8 cellular contexts compared by ENCODE assay signal in the genomic region with DNA sequence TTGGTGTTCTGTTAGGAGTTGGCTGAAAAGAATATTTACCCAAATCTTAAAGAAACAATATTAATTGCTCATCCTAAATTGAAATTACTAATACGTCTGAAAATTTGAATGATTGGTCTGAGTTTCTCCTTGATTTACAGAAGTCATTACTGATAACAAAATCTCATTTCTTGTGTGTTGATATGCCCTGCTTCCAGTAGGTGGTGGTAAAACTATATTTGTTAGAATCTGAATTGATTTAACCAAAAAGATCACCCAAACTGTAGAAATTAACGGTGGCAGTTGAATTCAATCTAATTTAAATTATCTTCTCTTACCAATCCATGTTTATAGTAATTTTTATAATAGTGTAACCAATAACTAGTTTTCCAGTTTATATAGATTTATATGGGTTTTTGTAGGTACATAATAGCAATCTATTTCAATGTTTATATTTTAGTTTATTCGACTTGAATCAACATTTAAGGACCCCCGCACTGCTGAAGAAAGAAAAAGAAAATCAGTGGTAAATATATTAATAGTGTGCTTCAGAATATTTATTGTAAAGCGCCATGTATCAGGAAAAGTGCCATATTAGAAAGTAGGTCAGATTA. TPM values are rescaled to one million over a fixed set of nuclear protein-coding genes. Genes with fewer than 3 reads are reported as not detected.
DNase-seq lines count a peak whose midpoint lies in the region; ATAC-seq and TF ChIP-seq lines count a peak whose summit lies in the region.

No MANE protein-coding gene starts in this region.

- peak; percentile 58 for DNase-seq in COLO829 (ENCODE audit: low spot score)
- DNase-seq in IMR-90 = peak; percentile 27
- peak; percentile 35 for DNase-seq in amniotic epithelial cell (ENCODE audit: low read depth)
- DNase-seq in left kidney (ENCODE audit: low read depth, low spot score) = peak; percentile 33
- DNase-seq in retina = no peak

- no peaks in the 10 kb centered on the region for H3K9me1 ChIP-seq in IMR-90 (ENCODE audit: insufficient read depth, low read length)

- POLR2A ChIA-PET in IMR-90 (lab: Charles Lee; ENCODE audit: unreplicated experiment) = no interaction called here

- TF ChIP-seq POLR2A in IMR-90 (IDR thresholded peaks at IDR 0.05; ENCODE audit: low read depth, low read length) = no peak

- no peaks in the 10 kb centered on the region for H3K4me1 ChIP-seq in IMR-90 (ENCODE audit: control insufficient read depth, insufficient read depth, low read length)

- no peak overlapping the region for H4K91ac ChIP-seq in IMR-90 (ENCODE audit: insufficient read depth, low read depth, low read length)

- H4K8ac ChIP-seq in IMR-90 (ENCODE audit: low read depth in 2 of 2, low read length in 2 of 2) = no peak overlapping the region

- no peaks in the 10 kb centered on the region for H3K79me1 ChIP-seq in IMR-90 (ENCODE audit: low read depth in 1 of 2, low read length in 2 of 2)

- dilution Hi-C loops in IMR-90 (cut with HindIII; ENCODE audit: low sequenced_read_pairs, unreplicated experiment) = no loop called here

- BruUV-seq in IMR-90 (replicated peaks; lab: Mats Ljungman, UMichigan) = no TSS peak

- H3K4me3 ChIP-seq in IMR-90 (ENCODE audit: insufficient read depth, low read depth, low read length) = no peak overlapping the region

- no peak overlapping the region for H3K9ac ChIP-seq in IMR-90 (ENCODE audit: low read depth, low read length)

- no peak overlapping the region for H3K56ac ChIP-seq in IMR-90 (ENCODE audit: extremely low read depth, insufficient read depth, low read length)

- 100% methylated on average over 1 of the region's 5 CpGs; no CpG with 5 or more reads in 1 of the 2 experiments for WGBS in IMR-90 (ENCODE audit: extremely low coverage in 2 of 2, insufficient read length in 1 of 2), 2 experiments

- H2BK20ac ChIP-seq in IMR-90 (ENCODE audit: low read depth, low read length) = no peak overlapping the region

- no peaks in the 10 kb centered on the region for H3K27me3 ChIP-seq in IMR-90 (ENCODE audit: control insufficient read depth, insufficient read depth, low read length)

- H3K27ac ChIP-seq in IMR-90 (ENCODE audit: insufficient read depth, low read length) = no peak overlapping the region

- no peak overlapping the region for H3K23ac ChIP-seq in IMR-90 (ENCODE audit: low read depth, low read length)

- no peaks in the 10 kb centered on the region for H4K20me1 ChIP-seq in IMR-90 (ENCODE audit: insufficient read depth, low read length)

- H3K4ac ChIP-seq in IMR-90 (ENCODE audit: low read depth, low read length) = no peak overlapping the region

- no peak overlapping the region for H3K18ac ChIP-seq in IMR-90 (ENCODE audit: low read depth, low read length)

- peak; percentile 54 for TF ChIP-seq CTCF in IMR-90 (conservative IDR thresholded peaks at IDR 0.05; ENCODE audit: low read depth, low read length)

- H3K14ac ChIP-seq in IMR-90 (replicated peaks; ENCODE audit: low read depth, low read length) = no peak overlapping the region

- H2BK5ac ChIP-seq in IMR-90 (ENCODE audit: low read depth, low read length, poor library complexity, severe bottlenecking) = no peak overlapping the region

- no peak overlapping the region for H2AK5ac ChIP-seq in IMR-90 (ENCODE audit: low read depth, low read length)

- intact Hi-C loops in IMR-90 (cut with micrococcal nuclease) = loop anchor here (1.0 kb wide), 2 partner anchors 87 to 205 kb away; partner anchors contain the start of gene REL

- peak; percentile 63 for TF ChIP-seq RAD21 in IMR-90 (IDR thresholded peaks at IDR 0.05; ENCODE audit: low read length)

- no peak; the same call in 1 of the 2 replicates for ATAC-seq in IMR-90 (ENCODE audit: low read depth)
- ATAC-seq in GM21447 (IDR thresholded peaks at IDR 0.05; ENCODE audit: unreplicated experiment) = no peak
- no peak for ATAC-seq in GM19463 (IDR thresholded peaks at IDR 0.05; ENCODE audit: unreplicated experiment)
- no peak for ATAC-seq in HG02981 (IDR thresholded peaks at IDR 0.05; ENCODE audit: unreplicated experiment)

- H4K5ac ChIP-seq in IMR-90 (ENCODE audit: low read depth, low read length) = no peak overlapping the region

- in situ Hi-C loops in IMR-90 (cut with MboI; ENCODE audit: low sequenced_read_pairs) = loop anchor here (5.0 kb wide), 1 partner anchor 203 kb away; no protein-coding TSS in a partner anchor

- no peaks in the 10 kb centered on the region for H3K9me3 ChIP-seq in IMR-90 (ENCODE audit: control insufficient read depth, insufficient read depth, low read length)

- no peak overlapping the region for H2BK120ac ChIP-seq in IMR-90 (ENCODE audit: low read depth, low read length)

- H3K4me2 ChIP-seq in IMR-90 (ENCODE audit: low read depth, low read length) = no peak overlapping the region

- no peak overlapping the region for H2BK15ac ChIP-seq in IMR-90 (ENCODE audit: low read depth, low read length)

- CTCF ChIA-PET in IMR-90 (lab: Yijun Ruan, JAX) = no interaction called here

- H2AFZ ChIP-seq in IMR-90 (replicated peaks; ENCODE audit: low read length, poor library complexity) = no peak overlapping the region

- H2AK9ac ChIP-seq in IMR-90 (replicated peaks; ENCODE audit: low read depth, low read length, poor library complexity) = no peak overlapping the region

- H3K36me3 ChIP-seq in IMR-90 (ENCODE audit: control insufficient read depth, insufficient read depth, low read length) = peaks cover 23% of the 10 kb centered on the region

TF ChIP-seq in IMR-90, 13 proteins besides CTCF, POLR2A, EP300 and RAD21:
- TF ChIP-seq CHD1 (IDR thresholded peaks at IDR 0.05; ENCODE audit: low read depth, low read length) (no peak), SMC3 (IDR thresholded peaks at IDR 0.05; ENCODE audit: low read depth, low read length) (peak; percentile 66), FOS (IDR thresholded peaks at IDR 0.05; ENCODE audit: low read depth, low read length) (no peak), MAFK (IDR thresholded peaks at IDR 0.05; ENCODE audit: low read depth, low read length) (no peak), MXI1 (IDR thresholded peaks at IDR 0.05; ENCODE audit: borderline replicate concordance, low read depth, low read length) (no peak), MAZ (IDR thresholded peaks at IDR 0.05; ENCODE audit: borderline replicate concordance, low read depth, low read length) (no peak)

RNA-seq across cellular contexts. Expression of gene PAPOLG, which starts 38.3 kb away (rescaled TPM):
- 12.4 and 17.5 TPM in 2 replicates for total RNA-seq in IMR-90 (2012; rRNA removed)
- 3.4 and 3.5 TPM in 2 replicates for polyA plus RNA-seq in IMR-90 (2012; rRNA removed)
- 0.46 and 0.67 TPM in 2 replicates for polyA plus RNA-seq in IMR-90 (2012; cell fraction: cytosol; rRNA removed)
- 1.1 and 7.8 TPM in 2 replicates for polyA plus RNA-seq in IMR-90 (2012; cell fraction: nucleus; rRNA removed; ENCODE audit: low replicate concordance)
